Comparison of ENCODE assay signal across 12 cellular contexts in genomic region chr7:76009672-76010600, GRCh38. TPM values are rescaled to one million over a fixed set of nuclear protein-coding genes. Genes with fewer than 3 reads are reported as not detected.
DNase-seq lines count a peak whose midpoint lies in the region; ATAC-seq and TF ChIP-seq lines count a peak whose summit lies in the region.
"Had no signal": no experiment of that assay in that cellular context is flagged by ENCODE, and none has a peak within 500 bp of the region (broad histone marks: within the 10 kb centered on the region; RNA-seq: fewer than 3 reads in every experiment).

No MANE protein-coding gene starts in this region.

- H3K27me3 Mint-ChIP-seq in activated T-cell treated with anti-CD3 and anti-CD28 coated beads, Interleukin-2, amount 50 U/mL, for 72 hours (ENCODE audit: low read depth): peaks cover 13% of the 10 kb centered on the region
- H3K27me3 Mint-ChIP-seq in activated B cell treated with CpG ODN at 0.5 μM for 24 hours: no peaks in the 10 kb centered on the region
- peaks cover 3 to 7% (median 7%) of the 10 kb centered on the region in 3 donors for H3K27me3 Mint-ChIP-seq in immature natural killer cell (ENCODE audit: low read depth in 3 of 3)

- TF ChIP-seq CTCF in activated B cell treated with CpG ODN at 0.5 μM for 24 hours (IDR thresholded peaks at IDR 0.05): no peak

- DNase-seq in activated T-cell treated with anti-CD3 and anti-CD28 coated beads, Interleukin-2, amount 50 U/mL, for 72 hours: no peak
- no peak for DNase-seq in activated T-cell treated with anti-CD3 and anti-CD28 coated beads, Interleukin-2, amount 50 U/mL, for 1 hour
- DNase-seq in activated B cell treated with CpG ODN at 0.5 μM for 24 hours (no peak), immature natural killer cell (no peak)
- no peak for DNase-seq in stimulated activated effector memory CD8-positive, alpha-beta T cell treated with anti-CD3 and anti-CD28 coated beads, Interleukin-12 subunit alpha, Interleukin-12 subunit beta, amount 100 ng/mL, for 72 hours (ENCODE audit: low spot score in 2 of 2)
- no peak for DNase-seq in stimulated activated CD8-positive, alpha-beta memory T cell treated with anti-CD3 and anti-CD28 coated beads, Interleukin-4, amount 100 ng/mL, for 48 hours
- DNase-seq: left lung, NCI-H1105, NCI-H446 treated with DMSO at 0.1 percent for 48 hours, transverse colon had no signal

- intact Hi-C loops in activated B cell treated with CpG ODN at 0.5 μM for 24 hours (cut with micrococcal nuclease): no loop called here

- no peak overlapping the region for H3K27ac Mint-ChIP-seq in activated T-cell treated with anti-CD3 and anti-CD28 coated beads, Interleukin-2, amount 50 U/mL, for 72 hours
- H3K27ac Mint-ChIP-seq in activated B cell treated with CpG ODN at 0.5 μM for 24 hours (peak overlapping the region; percentile 83), immature natural killer cell (peak overlapping the region in 5 of 6 donors; percentile 61 to 87 (median 78))
- H3K27ac Mint-ChIP-seq in stimulated activated effector memory CD8-positive, alpha-beta T cell treated with anti-CD3 and anti-CD28 coated beads, Interleukin-12 subunit alpha, Interleukin-12 subunit beta, amount 100 ng/mL, for 72 hours: peak overlapping the region; percentile 80

- peaks cover 43% of the 10 kb centered on the region for H3K4me1 Mint-ChIP-seq in activated T-cell treated with anti-CD3 and anti-CD28 coated beads, Interleukin-2, amount 50 U/mL, for 72 hours (ENCODE audit: low read depth)
- H3K4me1 Mint-ChIP-seq in activated B cell treated with CpG ODN at 0.5 μM for 24 hours (peaks cover 42% of the 10 kb centered on the region), immature natural killer cell (peaks cover 22 to 33% of the 10 kb centered on the region in 2 donors)
- H3K4me1 Mint-ChIP-seq in stimulated activated effector memory CD8-positive, alpha-beta T cell treated with anti-CD3 and anti-CD28 coated beads, Interleukin-12 subunit alpha, Interleukin-12 subunit beta, amount 100 ng/mL, for 72 hours: peaks cover 25% of the 10 kb centered on the region

- no peaks in the 10 kb centered on the region for H3K9me3 Mint-ChIP-seq in activated T-cell treated with anti-CD3 and anti-CD28 coated beads, Interleukin-2, amount 50 U/mL, for 72 hours
- H3K9me3 Mint-ChIP-seq in activated B cell treated with CpG ODN at 0.5 μM for 24 hours (no peaks in the 10 kb centered on the region), immature natural killer cell (no peaks in the 10 kb centered on the region)
- H3K9me3 Mint-ChIP-seq in stimulated activated effector memory CD8-positive, alpha-beta T cell treated with anti-CD3 and anti-CD28 coated beads, Interleukin-12 subunit alpha, Interleukin-12 subunit beta, amount 100 ng/mL, for 72 hours: no peaks in the 10 kb centered on the region

- no peak for ATAC-seq in activated T-cell treated with anti-CD3 and anti-CD28 coated beads, Interleukin-2, amount 50 U/mL, for 72 hours (replicated peaks in 1 of 2)
- ATAC-seq in activated B cell treated with CpG ODN at 0.5 μM for 24 hours (ENCODE audit: low read depth) (no peak), HG02571 (IDR thresholded peaks at IDR 0.05; ENCODE audit: unreplicated experiment) (no peak), GM21381 (IDR thresholded peaks at IDR 0.05; ENCODE audit: unreplicated experiment) (no peak)
- no peak for ATAC-seq in stimulated activated effector memory CD8-positive, alpha-beta T cell treated with anti-CD3 and anti-CD28 coated beads, Interleukin-12 subunit alpha, Interleukin-12 subunit beta, amount 100 ng/mL, for 72 hours

- CTCF ChIA-PET in activated B cell treated with CpG ODN at 0.5 μM for 24 hours (lab: Charles Lee): interaction anchor here (0.7 to 1.2 kb wide), 2 partner anchors 144 to 393 kb away, joined by 3 to 4 read pairs; no protein-coding TSS in a partner anchor

- peaks cover 3 to 10% of the 10 kb centered on the region in 2 donors for H3K36me3 Mint-ChIP-seq in activated T-cell treated with anti-CD3 and anti-CD28 coated beads, Interleukin-2, amount 50 U/mL, for 72 hours (ENCODE audit: insufficient read depth in 2 of 2)
- H3K36me3 Mint-ChIP-seq in activated B cell treated with CpG ODN at 0.5 μM for 24 hours (ENCODE audit: low read depth): peaks cover 30% of the 10 kb centered on the region
- peaks cover 14 to 28% (median 19%) of the 10 kb centered on the region in 3 donors for H3K36me3 Mint-ChIP-seq in immature natural killer cell
- H3K36me3 Mint-ChIP-seq in stimulated activated effector memory CD8-positive, alpha-beta T cell treated with anti-CD3 and anti-CD28 coated beads, Interleukin-12 subunit alpha, Interleukin-12 subunit beta, amount 100 ng/mL, for 72 hours: peaks cover 31% of the 10 kb centered on the region

- H3K4me3 Mint-ChIP-seq in activated T-cell treated with anti-CD3 and anti-CD28 coated beads, Interleukin-2, amount 50 U/mL, for 72 hours: peak overlapping the region; percentile 66 to 70
- peak overlapping the region; percentile 61 for H3K4me3 Mint-ChIP-seq in activated B cell treated with CpG ODN at 0.5 μM for 24 hours
- peak overlapping the region; percentile 29 to 86 (median 76) for H3K4me3 Mint-ChIP-seq in immature natural killer cell
- peak overlapping the region; percentile 51 for H3K4me3 Mint-ChIP-seq in stimulated activated effector memory CD8-positive, alpha-beta T cell treated with anti-CD3 and anti-CD28 coated beads, Interleukin-12 subunit alpha, Interleukin-12 subunit beta, amount 100 ng/mL, for 72 hours

- POLR2A ChIA-PET in activated B cell treated with CpG ODN at 0.5 μM for 24 hours (lab: Charles Lee): interaction anchor here (0.9 to 1.5 kb wide), 8 partner anchors 10 to 132 kb away, joined by 3 to 14 read pairs (median 4); partner anchors contain the start of genes MDH2, POR, STYXL1 and TMEM120A

RNA-seq across cellular contexts. Expression of gene TMEM120A, which starts 15.5 kb away (rescaled TPM):
- total RNA-seq in activated T-cell treated with anti-CD3 and anti-CD28 coated beads, Interleukin-2, amount 50 U/mL, for 72 hours: 10 to 100 TPM; 23.5 to 25.4 TPM
- total RNA-seq in activated B cell treated with CpG ODN at 0.5 μM for 24 hours: 95.6 and 104 TPM in 2 replicates
- polyA plus RNA-seq in immature natural killer cell: 10 to 100 TPM; 35.1 to 53.8 (median 47.6) TPM

RNA-seq across cellular contexts. Expression of gene STYXL1, which starts 37.9 kb away (rescaled TPM):
- total RNA-seq in activated T-cell treated with anti-CD3 and anti-CD28 coated beads, Interleukin-2, amount 50 U/mL, for 72 hours: 10 to 100 TPM; 52.0 to 54.6 TPM
- 23.1 and 28.1 TPM in 2 replicates for total RNA-seq in activated B cell treated with CpG ODN at 0.5 μM for 24 hours
- 100 to 1,000 TPM in 1 of 3 donors, 10 to 100 TPM in 2; 77.7 to 102 (median 79.5) TPM for polyA plus RNA-seq in immature natural killer cell

RNA-seq across cellular contexts. Expression of gene MDH2, which starts 38.0 kb away (rescaled TPM):
- 100 to 1,000 TPM; 162 to 170 TPM for total RNA-seq in activated T-cell treated with anti-CD3 and anti-CD28 coated beads, Interleukin-2, amount 50 U/mL, for 72 hours
- 120 and 125 TPM in 2 replicates for total RNA-seq in activated B cell treated with CpG ODN at 0.5 μM for 24 hours
- 100 to 1,000 TPM; 154 to 180 (median 161) TPM for polyA plus RNA-seq in immature natural killer cell
